1 cellular context compared by ENCODE assay signal in genomic region chr11:74011360-74012071, GRCh38.
TF ChIP-seq lines count a peak whose summit lies in the region.

No MANE protein-coding gene starts in this region.

TF ChIP-seq in K562, 482 proteins besides CTCF, POLR2A, EP300 and RAD21 (continued from another document and continues in another):
- TF ChIP-seq RERE (CRISPR knock-in tag; IDR thresholded peaks at IDR 0.05; ENCODE audit: borderline replicate concordance) (no peak; the same call in 1 of the 2 replicates), ZNF24 (IDR thresholded peaks at IDR 0.05) (peak; percentile 75), AFF4 (CRISPR knock-in tag; IDR thresholded peaks at IDR 0.05) (0 out of 2 replicates have a peak, but pooled peaks have one; percentile 18), SREBF1 (IDR thresholded peaks at IDR 0.05; ENCODE audit: borderline replicate concordance, low read depth, low read length) (peak; percentile 91), ZNF507 (tag; conservative IDR thresholded peaks at IDR 0.05) (no peak), ZKSCAN1 (IDR thresholded peaks at IDR 0.05; ENCODE audit: low read depth, low read length) (peak; percentile 82), ZNF431 (CRISPR knock-in tag; IDR thresholded peaks at IDR 0.05) (peak; percentile 83), SMAD1 (IDR thresholded peaks at IDR 0.05; ENCODE audit: low read depth, low read length, partially characterized antibody) (peak; percentile 70), CHD2 (IDR thresholded peaks at IDR 0.05; ENCODE audit: low read depth, low read length) (no peak), SMAD2 (IDR thresholded peaks at IDR 0.05; ENCODE audit: low read depth, low read length) (no peak), ZNF212 (CRISPR knock-in tag; IDR thresholded peaks at IDR 0.05) (0 out of 2 replicates have a peak, but pooled peaks have one; percentile 29), IRF2 (CRISPR knock-in tag; IDR thresholded peaks at IDR 0.05) (no peak), PTRF (tag; IDR thresholded peaks at IDR 0.05) (no peak; the same call in 1 of the 2 replicates), NCOA6 (IDR thresholded peaks at IDR 0.05) (no peak), ZKSCAN8 (CRISPR knock-in tag; IDR thresholded peaks at IDR 0.05) (peak; percentile 79; the same call in 1 of the 2 replicates), FOXK2 (conservative IDR thresholded peaks at IDR 0.05 in 1 of 2, IDR thresholded peaks at IDR 0.05 in 1 of 2; ENCODE audit: low read depth in 2 of 2) (peak; percentile 49 to 75; a peak in 3 of 4 replicates), RCOR1 (IDR thresholded peaks at IDR 0.05; ENCODE audit: borderline replicate concordance in 1 of 2, low read depth in 2 of 2, low read length in 2 of 2) (peak; percentile 96 to 97), DPF2 (IDR thresholded peaks at IDR 0.05) (peak; percentile 98), SMAD3 (CRISPR knock-in tag; conservative IDR thresholded peaks at IDR 0.05) (peak; percentile 73), ZNF140 (CRISPR knock-in tag; IDR thresholded peaks at IDR 0.05) (0 out of 2 replicates have a peak, but pooled peaks have one; percentile 39), CEBPZ (IDR thresholded peaks at IDR 0.05; ENCODE audit: borderline replicate concordance, low read depth, low read length) (no peak), ZNF12 (CRISPR knock-in tag; IDR thresholded peaks at IDR 0.05) (no peak), TSC22D4 (tag; IDR thresholded peaks at IDR 0.05) (no peak), CREM (IDR thresholded peaks at IDR 0.05; ENCODE audit: low read depth) (peak; percentile 87), GABPA (tag; conservative IDR thresholded peaks at IDR 0.05; ENCODE audit: low read depth) (no peak), REST (CRISPR knock-in tag; IDR thresholded peaks at IDR 0.05; ENCODE audit: low read depth) (no peak), BACH1 (tag; IDR thresholded peaks at IDR 0.05) (no peak; the same call in none of the 2 replicates), ARID4B (CRISPR knock-in tag; IDR thresholded peaks at IDR 0.05) (peak; percentile 55; the same call in 1 of the 2 replicates), RBM17 (IDR thresholded peaks at IDR 0.05; ENCODE audit: borderline replicate concordance, low read depth, low read length) (no peak), CBFA2T2 (conservative IDR thresholded peaks at IDR 0.05) (peak; percentile 98), TCF3 (CRISPR knock-in tag; IDR thresholded peaks at IDR 0.05) (peak; percentile 100), KAT2B (IDR thresholded peaks at IDR 0.05; ENCODE audit: low read depth, low read length) (no peak), ZNF436 (CRISPR knock-in tag; IDR thresholded peaks at IDR 0.05) (peak; percentile 98), CAMTA2 (CRISPR knock-in tag; conservative IDR thresholded peaks at IDR 0.05) (no peak), MEF2A (IDR thresholded peaks at IDR 0.05; ENCODE audit: control insufficient read depth, low read depth, low read length) (no peak; the same call in 1 of the 2 replicates), FOXO4 (CRISPR knock-in tag; IDR thresholded peaks at IDR 0.05) (no peak), NFIX (CRISPR knock-in tag; IDR thresholded peaks at IDR 0.05; ENCODE audit: low read depth) (no peak), YBX1 (IDR thresholded peaks at IDR 0.05) (no peak)
